Comparison of ENCODE assay signal across 1 cellular context in the genomic region with DNA sequence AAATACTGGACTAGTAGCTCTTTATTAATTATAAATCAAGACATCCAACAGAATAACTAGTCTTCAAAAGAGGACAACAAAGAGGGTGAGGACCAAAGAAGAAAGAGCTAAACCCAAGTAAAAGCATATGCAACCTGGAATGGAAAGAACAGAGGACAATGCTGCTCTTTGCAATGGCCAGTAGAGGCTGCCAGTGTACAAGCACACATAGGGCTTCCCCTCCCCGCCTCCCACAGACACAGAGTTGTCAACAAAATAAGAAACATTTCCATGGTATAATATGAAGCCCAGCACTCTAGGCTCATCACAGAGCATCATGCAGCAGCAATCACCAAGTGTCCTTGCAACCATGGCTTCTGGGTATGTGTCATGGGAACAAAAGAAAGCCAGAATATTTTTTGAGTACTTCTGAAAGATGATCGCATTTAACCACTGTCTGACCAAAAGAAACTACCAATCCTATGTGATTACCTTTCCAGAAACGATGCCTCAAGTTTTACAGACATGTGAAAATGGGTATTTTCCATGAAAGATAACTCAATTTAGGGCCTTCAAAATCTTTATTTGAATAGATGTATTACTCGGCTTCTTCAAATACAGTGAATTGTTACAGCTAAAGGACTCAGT.
TF ChIP-seq lines count a peak whose summit lies in the region.

No MANE protein-coding gene starts in this region.

TF ChIP-seq in GM23338, 12 proteins besides CTCF, POLR2A, EP300 and RAD21 (continued from another document):
- TF ChIP-seq, protein P1, sequence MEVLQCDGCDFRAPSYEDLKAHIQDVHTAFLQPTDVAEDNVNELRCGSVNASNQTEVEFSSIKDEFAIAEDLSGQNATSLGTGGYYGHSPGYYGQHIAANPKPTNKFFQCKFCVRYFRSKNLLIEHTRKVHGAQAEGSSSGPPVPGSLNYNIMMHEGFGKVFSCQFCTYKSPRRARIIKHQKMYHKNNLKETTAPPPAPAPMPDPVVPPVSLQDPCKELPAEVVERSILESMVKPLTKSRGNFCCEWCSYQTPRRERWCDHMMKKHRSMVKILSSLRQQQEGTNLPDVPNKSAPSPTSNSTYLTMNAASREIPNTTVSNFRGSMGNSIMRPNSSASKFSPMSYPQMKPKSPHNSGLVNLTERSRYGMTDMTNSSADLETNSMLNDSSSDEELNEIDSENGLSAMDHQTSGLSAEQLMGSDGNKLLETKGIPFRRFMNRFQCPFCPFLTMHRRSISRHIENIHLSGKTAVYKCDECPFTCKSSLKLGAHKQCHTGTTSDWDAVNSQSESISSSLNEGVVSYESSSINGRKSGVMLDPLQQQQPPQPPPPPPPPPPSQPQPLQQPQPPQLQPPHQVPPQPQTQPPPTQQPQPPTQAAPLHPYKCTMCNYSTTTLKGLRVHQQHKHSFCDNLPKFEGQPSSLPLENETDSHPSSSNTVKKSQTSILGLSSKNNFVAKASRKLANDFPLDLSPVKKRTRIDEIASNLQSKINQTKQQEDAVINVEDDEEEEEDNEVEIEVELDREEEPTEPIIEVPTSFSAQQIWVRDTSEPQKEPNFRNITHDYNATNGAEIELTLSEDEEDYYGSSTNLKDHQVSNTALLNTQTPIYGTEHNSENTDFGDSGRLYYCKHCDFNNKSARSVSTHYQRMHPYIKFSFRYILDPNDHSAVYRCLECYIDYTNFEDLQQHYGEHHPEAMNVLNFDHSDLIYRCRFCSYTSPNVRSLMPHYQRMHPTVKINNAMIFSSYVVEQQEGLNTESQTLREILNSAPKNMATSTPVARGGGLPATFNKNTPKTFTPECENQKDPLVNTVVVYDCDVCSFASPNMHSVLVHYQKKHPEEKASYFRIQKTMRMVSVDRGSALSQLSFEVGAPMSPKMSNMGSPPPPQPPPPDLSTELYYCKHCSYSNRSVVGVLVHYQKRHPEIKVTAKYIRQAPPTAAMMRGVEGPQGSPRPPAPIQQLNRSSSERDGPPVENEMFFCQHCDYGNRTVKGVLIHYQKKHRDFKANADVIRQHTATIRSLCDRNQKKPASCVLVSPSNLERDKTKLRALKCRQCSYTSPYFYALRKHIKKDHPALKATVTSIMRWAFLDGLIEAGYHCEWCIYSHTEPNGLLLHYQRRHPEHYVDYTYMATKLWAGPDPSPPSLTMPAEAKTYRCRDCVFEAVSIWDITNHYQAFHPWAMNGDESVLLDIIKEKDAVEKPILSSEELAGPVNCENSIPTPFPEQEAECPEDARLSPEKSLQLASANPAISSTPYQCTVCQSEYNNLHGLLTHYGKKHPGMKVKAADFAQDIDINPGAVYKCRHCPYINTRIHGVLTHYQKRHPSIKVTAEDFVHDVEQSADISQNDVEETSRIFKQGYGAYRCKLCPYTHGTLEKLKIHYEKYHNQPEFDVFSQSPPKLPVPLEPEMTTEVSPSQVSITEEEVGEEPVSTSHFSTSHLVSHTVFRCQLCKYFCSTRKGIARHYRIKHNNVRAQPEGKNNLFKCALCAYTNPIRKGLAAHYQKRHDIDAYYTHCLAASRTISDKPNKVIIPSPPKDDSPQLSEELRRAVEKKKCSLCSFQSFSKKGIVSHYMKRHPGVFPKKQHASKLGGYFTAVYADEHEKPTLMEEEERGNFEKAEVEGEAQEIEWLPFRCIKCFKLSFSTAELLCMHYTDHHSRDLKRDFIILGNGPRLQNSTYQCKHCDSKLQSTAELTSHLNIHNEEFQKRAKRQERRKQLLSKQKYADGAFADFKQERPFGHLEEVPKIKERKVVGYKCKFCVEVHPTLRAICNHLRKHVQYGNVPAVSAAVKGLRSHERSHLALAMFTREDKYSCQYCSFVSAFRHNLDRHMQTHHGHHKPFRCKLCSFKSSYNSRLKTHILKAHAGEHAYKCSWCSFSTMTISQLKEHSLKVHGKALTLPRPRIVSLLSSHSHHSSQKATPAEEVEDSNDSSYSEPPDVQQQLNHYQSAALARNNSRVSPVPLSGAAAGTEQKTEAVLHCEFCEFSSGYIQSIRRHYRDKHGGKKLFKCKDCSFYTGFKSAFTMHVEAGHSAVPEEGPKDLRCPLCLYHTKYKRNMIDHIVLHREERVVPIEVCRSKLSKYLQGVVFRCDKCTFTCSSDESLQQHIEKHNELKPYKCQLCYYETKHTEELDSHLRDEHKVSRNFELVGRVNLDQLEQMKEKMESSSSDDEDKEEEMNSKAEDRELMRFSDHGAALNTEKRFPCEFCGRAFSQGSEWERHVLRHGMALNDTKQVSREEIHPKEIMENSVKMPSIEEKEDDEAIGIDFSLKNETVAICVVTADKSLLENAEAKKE (CRISPR knock-in tag; IDR thresholded peaks at IDR 0.05): no peak
- TF ChIP-seq EZH2phosphoT487 (IDR thresholded peaks at IDR 0.05; ENCODE audit: unreplicated experiment) (no peak), POLR2AphosphoS5 (IDR thresholded peaks at IDR 0.05; ENCODE audit: low read depth) (no peak), EZH2 (IDR thresholded peaks at IDR 0.05; ENCODE audit: low read depth, unreplicated experiment) (no peak)
